13 cellular contexts compared by ENCODE assay signal in the genomic region with DNA sequence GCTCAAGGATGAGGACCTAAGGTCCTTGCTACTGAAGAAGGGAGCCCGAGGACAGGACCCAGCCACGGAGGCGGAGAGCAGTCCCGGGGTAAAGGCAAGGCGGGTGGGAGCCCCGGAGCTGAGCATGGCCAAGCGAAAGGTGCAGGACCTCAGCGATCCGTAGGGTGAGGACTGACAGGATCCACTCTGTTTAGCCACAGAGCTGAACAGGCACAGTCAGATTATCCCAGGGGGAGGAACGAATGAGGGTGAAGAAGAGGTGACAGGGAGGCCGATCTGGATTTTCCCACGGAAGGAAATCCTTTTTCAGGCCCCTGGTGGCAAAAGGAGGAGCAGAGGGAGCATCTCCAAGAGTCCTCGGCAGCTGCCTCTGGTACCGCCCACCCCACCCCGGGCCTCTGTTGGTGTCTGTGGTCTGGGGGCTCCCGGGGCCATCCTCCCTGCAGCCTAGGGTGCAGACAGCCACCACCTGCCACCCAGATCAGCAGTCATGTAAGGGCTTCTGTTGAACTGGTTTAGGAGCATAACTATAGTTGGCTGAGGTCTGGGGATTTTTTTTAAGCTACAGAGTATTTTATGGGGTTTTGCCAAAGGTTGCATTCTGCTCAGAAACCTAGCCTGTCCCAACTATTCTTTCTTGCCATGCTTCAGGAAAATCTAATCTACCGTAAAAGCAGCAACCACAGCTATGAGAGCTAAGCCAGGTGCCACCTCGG. TPM values are rescaled to one million over a fixed set of nuclear protein-coding genes. Genes with fewer than 3 reads are reported as not detected.
DNase-seq lines count a peak whose midpoint lies in the region; ATAC-seq, FAIRE-seq and TF ChIP-seq lines count a peak whose summit lies in the region.
"Had no signal": no experiment of that assay in that cellular context is flagged by ENCODE, and none has a peak within 500 bp of the region (broad histone marks: within the 10 kb centered on the region; RNA-seq: fewer than 3 reads in every experiment).

No MANE protein-coding gene starts in this region.

- no peak for TF ChIP-seq EP300 in HepG2 (IDR thresholded peaks at IDR 0.05; ENCODE audit: low read depth in 2 of 2, low read length in 2 of 2)
- TF ChIP-seq EP300 in HepG2 (CRISPR knock-in tag; IDR thresholded peaks at IDR 0.05; ENCODE audit: borderline replicate concordance) = no peak

- peak; percentile 31 for ATAC-seq in HepG2
- ATAC-seq in HG03565 (IDR thresholded peaks at IDR 0.05; ENCODE audit: unreplicated experiment) = no peak
- no peak for ATAC-seq in GM19324 (IDR thresholded peaks at IDR 0.05; ENCODE audit: low FRiP score, unreplicated experiment)

- no peaks in the 10 kb centered on the region for H4K20me1 ChIP-seq in HepG2 (ENCODE audit: insufficient read depth, low read length)

- peak overlapping the region; percentile 1 for H3K4me3 Mint-ChIP-seq in activated T-helper 1 cell treated with anti-CD3 and anti-CD28 coated beads, Interleukin-12 subunit alpha, Interleukin-12 subunit beta, Interleukin-2, Interleukin-4 antibody, amounts not matched to agents 30 ng/mL and 10 ng/mL and 1 ng/mL, durations not matched to agents 14 hours and 24 hours and 36 hours

- peaks cover 38% of the 10 kb centered on the region for H3K4me1 ChIP-seq in HepG2 (ENCODE audit: insufficient read depth, low read length)
- peaks cover 0 to 38% (median 14%) of the 10 kb centered on the region in 4 donors for H3K4me1 ChIP-seq in tibial artery
- H3K4me1 ChIP-seq: ascending aorta had no signal

- peak overlapping the region; percentile 48 for H3K4me2 ChIP-seq in HepG2 (ENCODE audit: low read depth, low read length)

- H3K27ac Mint-ChIP-seq in activated T-helper 1 cell treated with anti-CD3 and anti-CD28 coated beads, Interleukin-12 subunit alpha, Interleukin-12 subunit beta, Interleukin-2, Interleukin-4 antibody, amounts not matched to agents 30 ng/mL and 10 ng/mL and 1 ng/mL, durations not matched to agents 14 hours and 24 hours and 36 hours = peak overlapping the region; percentile 73

- no peak for TF ChIP-seq RAD21 in HepG2 (CRISPR knock-in tag; IDR thresholded peaks at IDR 0.05)

- no peaks in the 10 kb centered on the region for H3K79me2 ChIP-seq in HepG2 (ENCODE audit: insufficient read depth, low read length)

- peaks cover 52% of the 10 kb centered on the region for H3K4me1 Mint-ChIP-seq in activated T-helper 1 cell treated with anti-CD3 and anti-CD28 coated beads, Interleukin-12 subunit alpha, Interleukin-12 subunit beta, Interleukin-2, Interleukin-4 antibody, amounts not matched to agents 30 ng/mL and 10 ng/mL and 1 ng/mL, durations not matched to agents 14 hours and 24 hours and 36 hours (ENCODE audit: low read depth)

- H3K27ac ChIP-seq in HepG2 (ENCODE audit: extremely low read length, insufficient read depth, low read length) (no peak overlapping the region), tibial artery (peak overlapping the region; percentile 31 to 42)
- H3K27ac ChIP-seq: ascending aorta, tibial nerve, VCaP had no signal

- H3K9me3 ChIP-seq in HepG2 (ENCODE audit: low read length) = no peaks in the 10 kb centered on the region
- H3K9me3 ChIP-seq in tibial artery = no peaks in the 10 kb centered on the region
- H3K9me3 ChIP-seq: ascending aorta, tibial nerve had no signal

- no peak overlapping the region for H3K9ac ChIP-seq in HepG2 (ENCODE audit: insufficient read depth, low read depth, low read length)

- intact Hi-C loops in activated T-helper 1 cell treated with anti-CD3 and anti-CD28 coated beads, Interleukin-12 subunit alpha, Interleukin-12 subunit beta, Interleukin-2, Interleukin-4 antibody, amounts not matched to agents 30 ng/mL and 10 ng/mL and 1 ng/mL, durations not matched to agents 14 hours and 24 hours and 36 hours (cut with micrococcal nuclease) = loop anchor here (10.0 kb wide), 1 partner anchor 965 kb away; no protein-coding TSS in a partner anchor
- intact Hi-C loops in HepG2 (cut with micrococcal nuclease; ENCODE audit: unreplicated experiment) (no loop called here), tibial artery (cut with DNase I; ENCODE audit: low total_unique reads) (no loop called here)

- 29% methylated on average over 13 of the region's 18 CpGs for WGBS in HepG2 (ENCODE audit: low lambda C conversion rate)

- peak overlapping the region in 1 of 3 experiments; percentile 38; a peak in 1 of 6 replicates for H3K4me3 ChIP-seq in HepG2 (replicated peaks in 1 of 3; ENCODE audit: insufficient read depth in 1 of 3, low read depth in 2 of 3, low read length in 3 of 3)
- no peak overlapping the region for H3K4me3 ChIP-seq in tibial artery
- H3K4me3 ChIP-seq: ascending aorta, tibial nerve had no signal

- FAIRE-seq in HepG2 (lab: Jason Lieb, UNC) = no peak
- FAIRE-seq: keratinocyte had no signal

- H3K36me3 ChIP-seq in HepG2 (replicated peaks in 1 of 2; ENCODE audit: control insufficient read depth in 1 of 2, insufficient read depth in 2 of 2, low read length in 2 of 2) (no peaks in the 10 kb centered on the region), tibial artery (no peaks in the 10 kb centered on the region)
- H3K36me3 ChIP-seq: ascending aorta, tibial nerve had no signal

- TF ChIP-seq POLR2A in HepG2 (IDR thresholded peaks at IDR 0.05; ENCODE audit: insufficient read depth in 1 of 2, low read depth in 2 of 2, low read length in 2 of 2) = no peak

- TF ChIP-seq CTCF in HepG2 (CRISPR knock-in tag; IDR thresholded peaks at IDR 0.05) (no peak), tibial artery (IDR thresholded peaks at IDR 0.05) (no peak)

- no TSS peak for BruUV-seq in HepG2 (replicated peaks; lab: Mats Ljungman, UMichigan)

- in situ Hi-C loops in HepG2 (cut with HindIII; ENCODE audit: extremely low pct_ligation_motif_present, low pct_unique_long_range_greater_than_20kb) = no loop called here

- DNase-seq in activated effector memory CD4-positive, alpha-beta T cell treated with anti-CD3 and anti-CD28 coated beads, Interleukin-2, amount 50 U/mL, for 16 hours = peak; percentile 59
- DNase-seq in activated effector memory CD4-positive, alpha-beta T cell treated with Interleukin-2 at 50 U/mL for 16 hours = no peak
- no peak for DNase-seq in activated T-helper 1 cell treated with anti-CD3 and anti-CD28 coated beads, Interleukin-12 subunit alpha, Interleukin-12 subunit beta, Interleukin-2, Interleukin-4 antibody, amounts not matched to agents 30 ng/mL and 10 ng/mL and 1 ng/mL, durations not matched to agents 14 hours and 24 hours and 36 hours (ENCODE audit: low spot score)
- no peak for DNase-seq in HepG2 (ENCODE audit: low spot score)
- peak in 1 of 2 donors; percentile 63 for DNase-seq in tibial artery
- DNase-seq in GF-D8 (lab: John Stamatoyannopoulos, UW) = no peak
- DNase-seq: NCI-H2029 had no signal

- no peaks in the 10 kb centered on the region for H3K27me3 Mint-ChIP-seq in activated T-helper 1 cell treated with anti-CD3 and anti-CD28 coated beads, Interleukin-12 subunit alpha, Interleukin-12 subunit beta, Interleukin-2, Interleukin-4 antibody, amounts not matched to agents 30 ng/mL and 10 ng/mL and 1 ng/mL, durations not matched to agents 14 hours and 24 hours and 36 hours (ENCODE audit: insufficient read depth)

- CTCF ChIA-PET in HepG2 (lab: Yijun Ruan, JAX; ENCODE audit: low intra/inter-chr PET ratio, low total read pairs) = no interaction called here

- peaks cover 3% of the 10 kb centered on the region for H3K36me3 Mint-ChIP-seq in activated T-helper 1 cell treated with anti-CD3 and anti-CD28 coated beads, Interleukin-12 subunit alpha, Interleukin-12 subunit beta, Interleukin-2, Interleukin-4 antibody, amounts not matched to agents 30 ng/mL and 10 ng/mL and 1 ng/mL, durations not matched to agents 14 hours and 24 hours and 36 hours (ENCODE audit: low read depth)

- no peaks in the 10 kb centered on the region for H3K9me3 Mint-ChIP-seq in activated T-helper 1 cell treated with anti-CD3 and anti-CD28 coated beads, Interleukin-12 subunit alpha, Interleukin-12 subunit beta, Interleukin-2, Interleukin-4 antibody, amounts not matched to agents 30 ng/mL and 10 ng/mL and 1 ng/mL, durations not matched to agents 14 hours and 24 hours and 36 hours

- H3K27me3 ChIP-seq in HepG2 (ENCODE audit: control insufficient read depth in 1 of 2, insufficient read depth in 2 of 2, low read length in 2 of 2) (peaks cover 5 to 46% of the 10 kb centered on the region in 2 experiments; a peak in 3 of 5 replicates), tibial artery (no peaks in the 10 kb centered on the region)
- H3K27me3 ChIP-seq: ascending aorta, tibial nerve had no signal

- H2AFZ ChIP-seq in HepG2 (ENCODE audit: low read length) = no peak overlapping the region

- POLR2A ChIA-PET in HepG2 (lab: Yijun Ruan, JAX) = interaction anchor here (0.6 to 1.6 kb wide), 4 partner anchors 14 to 308 kb away, joined by 3 to 4 read pairs (median 4); no protein-coding TSS in a partner anchor

RNA-seq across cellular contexts. Expression of a gene that starts 32.3 kb away (rescaled TPM):
- total RNA-seq in activated T-helper 1 cell treated with anti-CD3 and anti-CD28 coated beads, Interleukin-12 subunit alpha, Interleukin-12 subunit beta, Interleukin-2, Interleukin-4 antibody, amounts not matched to agents 30 ng/mL and 10 ng/mL and 1 ng/mL, durations not matched to agents 14 hours and 24 hours and 36 hours = 176 TPM in 2 replicates
- total RNA-seq in HepG2 (2016; rRNA removed; fragmentation: Illumina TruSeq; extraction: Trizol) = 64.4 and 76.7 TPM in 2 replicates
- 5.8 and 7.2 TPM in 2 replicates for total RNA-seq in HepG2 (2016; cell fraction: cytosol; rRNA removed; fragmentation: Illumina TruSeq; extraction: Trizol; ENCODE audit: low read depth)
- total RNA-seq in HepG2 (2016; cell fraction: insoluble cytoplasmic fraction; rRNA removed; fragmentation: Illumina TruSeq; extraction: Trizol) = 58.0 and 76.5 TPM in 2 replicates
- 18.3 and 23.6 TPM in 2 replicates for total RNA-seq in HepG2 (2016; cell fraction: membrane; rRNA removed; fragmentation: Illumina TruSeq; extraction: Trizol)
- total RNA-seq in HepG2 (2016; cell fraction: nucleus; rRNA removed; fragmentation: Illumina TruSeq; extraction: Trizol) = 103 and 116 TPM in 2 replicates
- polyA plus RNA-seq in HepG2 (2011; rRNA removed) = 38.2 and 38.9 TPM in 2 replicates
- 25.2 and 34.9 TPM in 2 replicates for polyA plus RNA-seq in HepG2 (2011; cell fraction: cytosol; rRNA removed)
- 20.9 and 21.1 TPM in 2 replicates for polyA plus RNA-seq in HepG2 (2011; cell fraction: nucleus; rRNA removed)
- polyA plus RNA-seq in HepG2 (2012) = 42.0 and 46.8 TPM in 2 replicates
- 3.8 and 4.4 TPM in 2 replicates for polyA plus RNA-seq in HepG2 (2016; cell fraction: cytosol; fragmentation: Illumina TruSeq; extraction: Trizol; ENCODE audit: low read depth)
- polyA plus RNA-seq in HepG2 (2016; cell fraction: insoluble cytoplasmic fraction; fragmentation: Illumina TruSeq; extraction: Trizol; ENCODE audit: low read depth) = 58.6 and 66.3 TPM in 2 replicates
- 12.1 and 13.5 TPM in 2 replicates for polyA plus RNA-seq in HepG2 (2016; cell fraction: membrane; fragmentation: Illumina TruSeq; extraction: Trizol; ENCODE audit: low read depth)
- polyA plus RNA-seq in HepG2 (2016; cell fraction: nucleus; fragmentation: Illumina TruSeq; extraction: Trizol; ENCODE audit: insufficient read depth, low read depth) = 109 and 114 TPM in 2 replicates
- polyA minus RNA-seq in HepG2 (2011; rRNA and poly(A)+ RNA removed; ENCODE audit: low replicate concordance) = 59.8 and 110 TPM in 2 replicates
- polyA minus RNA-seq in HepG2 (2011; cell fraction: cytosol; rRNA and poly(A)+ RNA removed) = 35.1 and 35.9 TPM in 2 replicates
- polyA minus RNA-seq in HepG2 (2011; cell fraction: nucleus; rRNA and poly(A)+ RNA removed) = 43.9 and 51.8 TPM in 2 replicates
